In the genomic region with DNA sequence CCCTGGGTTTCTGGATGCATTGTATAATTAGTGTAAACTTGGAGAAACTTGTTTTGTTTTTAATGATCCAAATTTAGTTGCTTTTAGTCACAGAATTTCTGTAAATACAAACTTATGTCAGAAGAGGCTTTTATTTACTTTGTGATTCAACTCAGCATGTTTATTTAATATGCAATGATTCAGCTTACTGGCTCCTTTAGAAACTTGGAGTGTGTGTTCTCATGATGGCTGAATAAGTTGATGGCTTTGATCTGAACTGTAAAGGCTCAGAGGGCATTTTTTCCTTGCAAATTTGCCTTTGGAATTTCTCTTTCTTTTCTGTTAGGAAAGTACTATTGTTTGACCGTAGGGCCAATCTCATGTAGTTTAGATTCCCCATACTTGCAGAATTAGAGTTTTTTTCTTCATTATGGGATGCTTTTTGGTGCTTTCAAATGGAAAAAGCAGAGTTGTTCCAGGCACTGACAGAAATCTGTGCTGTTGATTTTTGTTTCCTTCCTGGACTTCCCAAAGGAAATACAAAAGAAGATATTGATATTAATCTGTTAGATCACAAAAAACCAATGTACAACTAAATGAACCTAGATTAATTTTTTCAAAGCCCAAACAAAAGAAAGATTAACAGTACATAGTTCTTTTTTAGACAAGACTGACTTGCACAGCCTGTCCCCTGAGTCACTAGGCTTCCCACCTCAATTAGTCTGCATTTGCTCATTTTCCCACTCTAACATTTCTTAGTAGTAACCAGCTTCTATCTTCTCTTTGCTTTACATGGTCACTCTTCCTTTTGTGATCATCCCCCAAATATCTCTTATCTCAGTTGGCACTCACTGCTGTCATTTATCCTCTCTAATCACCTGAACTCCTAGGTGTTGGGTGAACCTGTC, we compare ENCODE assay signal across 10 cellular contexts.
DNase-seq lines count a peak whose midpoint lies in the region; ATAC-seq and TF ChIP-seq lines count a peak whose summit lies in the region.
"Had no signal": no experiment of that assay in that cellular context is flagged by ENCODE, and none has a peak within 500 bp of the region (broad histone marks: within the 10 kb centered on the region; RNA-seq: fewer than 3 reads in every experiment).

No MANE protein-coding gene starts in this region.

- CTCF ChIA-PET in activated CD8-positive, alpha-beta memory T cell treated with anti-CD3 and anti-CD28 coated beads, Interleukin-2, amount 10 ng/mL, durations not matched to agents 7 days and 5 days (lab: Charles Lee), result interaction anchor here (1.2 to 1.4 kb wide), 2 partner anchors 52 to 87 kb away, joined by 3 to 4 read pairs; no protein-coding TSS in a partner anchor

- H3K4me3 ChIP-seq in foreskin fibroblast (ENCODE audit: low read depth in 1 of 2, low read length in 2 of 2) (no peak overlapping the region), skeletal muscle cell (ENCODE audit: low read depth, low read length) (no peak overlapping the region)

- ATAC-seq in activated CD8-positive, alpha-beta memory T cell treated with anti-CD3 and anti-CD28 coated beads, Interleukin-2, amount 10 ng/mL, durations not matched to agents 7 days and 5 days, result no peak
- no peak for ATAC-seq in HG03139 (IDR thresholded peaks at IDR 0.05; ENCODE audit: unreplicated experiment)
- ATAC-seq in activated T-cell treated with anti-CD3 and anti-CD28 coated beads, Interleukin-2, amount 50 U/mL, for 4 hours, result no peak

- H3K4me1 Mint-ChIP-seq in activated CD8-positive, alpha-beta memory T cell treated with anti-CD3 and anti-CD28 coated beads, Interleukin-2, amount 10 ng/mL, durations not matched to agents 7 days and 5 days, result peaks cover 17% of the 10 kb centered on the region
- H3K4me1 Mint-ChIP-seq in activated T-cell treated with anti-CD3 and anti-CD28 coated beads, Interleukin-2, amount 50 U/mL, for 4 hours (ENCODE audit: low read depth), result peaks cover 8% of the 10 kb centered on the region

- DNase-seq in GM04503 (ENCODE audit: low read depth), result peak; percentile 64
- peak; percentile 18 for DNase-seq in SW480 (ENCODE audit: low spot score)
- DNase-seq in foreskin fibroblast, result peak; percentile 53 to 77
- peak; percentile 55 for DNase-seq in skeletal muscle cell (ENCODE audit: low read depth)
- no peak for DNase-seq in activated CD8-positive, alpha-beta memory T cell treated with anti-CD3 and anti-CD28 coated beads, Interleukin-2, amount 10 ng/mL, durations not matched to agents 7 days and 5 days
- DNase-seq in stimulated activated CD4-positive, alpha-beta T cell treated with anti-CD3 and anti-CD28 coated beads, Interleukin-2, amount 100 ng/mL, for 48 hours, result no peak
- no peak for DNase-seq in activated T-cell treated with anti-CD3 and anti-CD28 coated beads, Interleukin-2, amount 50 U/mL, for 4 hours
- DNase-seq: amygdala, head of caudate nucleus had no signal

- H3K4me3 Mint-ChIP-seq in activated CD8-positive, alpha-beta memory T cell treated with anti-CD3 and anti-CD28 coated beads, Interleukin-2, amount 10 ng/mL, durations not matched to agents 7 days and 5 days, result no peak overlapping the region
- H3K4me3 Mint-ChIP-seq in activated T-cell treated with anti-CD3 and anti-CD28 coated beads, Interleukin-2, amount 50 U/mL, for 4 hours, result no peak overlapping the region

- no peaks in the 10 kb centered on the region for H3K9me3 Mint-ChIP-seq in activated CD8-positive, alpha-beta memory T cell treated with anti-CD3 and anti-CD28 coated beads, Interleukin-2, amount 10 ng/mL, durations not matched to agents 7 days and 5 days (ENCODE audit: low read depth)
- no peaks in the 10 kb centered on the region for H3K9me3 Mint-ChIP-seq in activated T-cell treated with anti-CD3 and anti-CD28 coated beads, Interleukin-2, amount 50 U/mL, for 4 hours

- H3K36me3 Mint-ChIP-seq in activated CD8-positive, alpha-beta memory T cell treated with anti-CD3 and anti-CD28 coated beads, Interleukin-2, amount 10 ng/mL, durations not matched to agents 7 days and 5 days, result no peaks in the 10 kb centered on the region
- H3K36me3 Mint-ChIP-seq in activated T-cell treated with anti-CD3 and anti-CD28 coated beads, Interleukin-2, amount 50 U/mL, for 4 hours (ENCODE audit: insufficient read depth), result no peaks in the 10 kb centered on the region

- TF ChIP-seq CTCF in foreskin fibroblast (IDR thresholded peaks at IDR 0.05; ENCODE audit: low read depth, low read length), result no peak

- no peak overlapping the region for H3K27ac Mint-ChIP-seq in activated CD8-positive, alpha-beta memory T cell treated with anti-CD3 and anti-CD28 coated beads, Interleukin-2, amount 10 ng/mL, durations not matched to agents 7 days and 5 days

- H3K27me3 Mint-ChIP-seq in activated CD8-positive, alpha-beta memory T cell treated with anti-CD3 and anti-CD28 coated beads, Interleukin-2, amount 10 ng/mL, durations not matched to agents 7 days and 5 days, result peaks cover 11% of the 10 kb centered on the region
- H3K27me3 Mint-ChIP-seq in activated T-cell treated with anti-CD3 and anti-CD28 coated beads, Interleukin-2, amount 50 U/mL, for 4 hours (ENCODE audit: low read depth), result peaks cover 2% of the 10 kb centered on the region

Comparison
In these comparisons a context has a peak if more than half of its experiments do, and no peak if none do; other contexts are left out.
1. DNase-seq: peak in GM04503 (single experiment), SW480 (single experiment), foreskin fibroblast (2 of 2) and skeletal muscle cell (single experiment); none in activated CD8-positive, alpha-beta memory T cell treated with anti-CD3 and anti-CD28 coated beads, Interleukin-2, amount 10 ng/mL, durations not matched to agents 7 days and 5 days (single experiment), stimulated activated CD4-positive, alpha-beta T cell treated with anti-CD3 and anti-CD28 coated beads, Interleukin-2, amount 100 ng/mL, for 48 hours (0 of 2) and activated T-cell treated with anti-CD3 and anti-CD28 coated beads, Interleukin-2, amount 50 U/mL, for 4 hours (single experiment).